ENCODE assay signal across 1 cellular context in genomic region chr14:105944632-105945610, GRCh38.
TF ChIP-seq lines count a peak whose summit lies in the region.

No MANE protein-coding gene starts in this region.

TF ChIP-seq in GM23338, 12 proteins besides CTCF, POLR2A, EP300 and RAD21 (continued from another document):
- TF ChIP-seq POLR2AphosphoS5 (IDR thresholded peaks at IDR 0.05; ENCODE audit: low read depth) (no peak), EZH2 (IDR thresholded peaks at IDR 0.05; ENCODE audit: low read depth, unreplicated experiment) (no peak), ZNF114 (CRISPR knock-in tag; IDR thresholded peaks at IDR 0.05) (no peak)
TF ChIP-seq in GM23338: peak in this region for 0.
